ENCODE assay signal across 19 cellular contexts in genomic region chr2:125656190-125656589, GRCh38.
"Had no signal": no experiment of that assay in that cellular context is flagged by ENCODE, and none has a peak within 500 bp of the region (broad histone marks: within the 10 kb centered on the region; RNA-seq: fewer than 3 reads in every experiment).

No MANE protein-coding gene starts in this region.

- H3K9me3 ChIP-seq: breast epithelium, lower lobe of right lung, thyroid gland, vagina had no signal

- H3K36me3 ChIP-seq: breast epithelium, lower lobe of right lung, thyroid gland, vagina had no signal

- ATAC-seq: activated CD4-positive, alpha-beta T cell treated with anti-CD3 and anti-CD28 coated beads for 36 hours; activated CD8-positive, alpha-beta T cell treated with anti-CD3 and anti-CD28 coated beads for 36 hours; activated T-cell treated with anti-CD3 and anti-CD28 coated beads, Interleukin-2, amount 50 U/mL, for 72 hours; esophagus mucosa; lower lobe of right lung had no signal

- H3K27me3 ChIP-seq: breast epithelium, thyroid gland, vagina had no signal

- DNase-seq: activated CD4-positive, alpha-beta T cell treated with anti-CD3 and anti-CD28 coated beads for 36 hours; activated CD8-positive, alpha-beta memory T cell treated with anti-CD3 and anti-CD28 coated beads, Interleukin-2, amount 50 U/mL, for 4 hours; activated CD8-positive, alpha-beta T cell treated with anti-CD3 and anti-CD28 coated beads for 36 hours; activated gamma-delta T cell treated with Interleukin-2 at 50 U/mL for 16 hours; activated naive CD8-positive, alpha-beta T cell treated with anti-CD3 and anti-CD28 coated beads, Interleukin-2, amount 10 ng/mL, durations not matched to agents 7 days and 5 days; activated T-cell treated with anti-CD3 and anti-CD28 coated beads, Interleukin-2, amount 50 U/mL, for 72 hours; aorta; dorsolateral prefrontal cortex; hypothalamus; immature natural killer cell; lower lobe of right lung; naive B cell; posterior cingulate gyrus; thyroid gland had no signal

- H3K4me1 ChIP-seq: breast epithelium, lower lobe of right lung, thyroid gland, vagina had no signal

- H3K4me3 ChIP-seq: breast epithelium, dorsolateral prefrontal cortex, lower lobe of right lung, skin epidermis, thyroid gland, vagina had no signal

- H3K27ac ChIP-seq: breast epithelium, dorsolateral prefrontal cortex, lower lobe of right lung, skin epidermis, thyroid gland, vagina, VCaP had no signal
